ENCODE assay signal across 1 cellular context in genomic region chr9:124342402-124342945, GRCh38.
TF ChIP-seq lines count a peak whose summit lies in the region.

No MANE protein-coding gene starts in this region.

TF ChIP-seq in GM23338, 12 proteins besides CTCF, POLR2A, EP300 and RAD21 (continued from another document):
- TF ChIP-seq ZNF462 (CRISPR knock-in tag; IDR thresholded peaks at IDR 0.05) (no peak), EZH2 (IDR thresholded peaks at IDR 0.05; ENCODE audit: low read depth, unreplicated experiment) (no peak), NANOG (IDR thresholded peaks at IDR 0.05; ENCODE audit: borderline replicate concordance) (no peak), ZNF331 (CRISPR knock-in tag; IDR thresholded peaks at IDR 0.05; ENCODE audit: low read depth) (no peak), JUNB (IDR thresholded peaks at IDR 0.05; ENCODE audit: unreplicated experiment) (no peak), ZNF114 (CRISPR knock-in tag; IDR thresholded peaks at IDR 0.05) (no peak)
